ENCODE assay signal across 19 cellular contexts in the genomic region with DNA sequence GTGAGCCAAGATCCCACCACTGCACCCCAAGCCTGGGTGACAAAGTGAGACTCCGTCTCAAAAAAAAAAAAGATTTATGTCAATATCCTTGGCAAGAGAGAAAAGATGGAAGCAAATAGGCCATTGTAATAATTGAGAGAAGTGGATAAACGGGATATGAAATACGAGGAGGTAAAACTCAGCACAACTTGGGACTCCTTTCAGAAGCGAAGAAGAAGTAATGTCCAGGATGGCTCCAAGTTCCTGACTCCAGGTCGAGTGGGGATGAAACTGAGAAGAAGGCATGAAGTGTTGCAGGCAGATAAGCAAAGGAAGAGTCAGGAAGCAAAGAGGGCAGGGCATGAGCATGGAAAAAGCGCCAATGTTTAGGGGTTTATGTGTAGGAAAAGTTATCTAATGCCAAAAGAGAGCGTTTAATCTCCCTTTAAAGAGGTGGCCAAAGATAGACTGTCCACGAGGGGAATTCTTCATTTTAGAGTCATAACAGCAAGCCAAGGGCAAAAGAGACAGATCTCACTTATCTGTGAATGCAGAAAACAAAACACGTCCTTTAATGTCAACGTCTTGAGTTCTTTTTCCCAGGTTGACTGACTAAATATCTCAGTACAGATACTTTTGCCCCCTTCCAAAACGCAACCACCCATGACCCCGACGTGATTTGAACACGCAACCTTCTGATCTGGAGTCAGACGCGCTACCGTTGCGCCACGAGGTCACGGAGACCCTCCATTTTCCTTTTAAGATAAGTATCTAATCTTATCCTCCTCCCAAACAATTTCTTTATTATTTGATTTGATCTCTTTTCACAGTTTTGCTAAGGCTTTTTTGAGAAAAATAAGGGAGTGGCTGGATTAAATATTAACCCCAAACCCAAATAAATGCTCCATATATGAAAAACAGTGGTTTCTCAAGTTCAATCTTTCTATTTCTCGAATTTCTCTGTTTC. TPM values are rescaled to one million over a fixed set of nuclear protein-coding genes. Genes with fewer than 3 reads are reported as not detected.
A peak's percentile ranks its signal among the peaks of the same experiment; 100 is the strongest.
DNase-seq lines count a peak whose midpoint lies in the region; ATAC-seq and TF ChIP-seq lines count a peak whose summit lies in the region.
"Had no signal": no experiment of that assay in that cellular context is flagged by ENCODE, and none has a peak within 500 bp of the region (broad histone marks: within the 10 kb centered on the region; RNA-seq: fewer than 3 reads in every experiment).

No MANE protein-coding gene starts in this region.

- peak overlapping the region; percentile 69 for H3K4me3 ChIP-seq in H7 (ENCODE audit: insufficient read depth, low read depth, low read length)
- H3K4me3 ChIP-seq in psoas muscle = no peak overlapping the region
- H3K4me3 ChIP-seq: gastroesophageal sphincter, right atrium auricular region had no signal

- peaks cover 13% of the 10 kb centered on the region for H3K36me3 Mint-ChIP-seq in CD4-positive, alpha-beta T cell (ENCODE audit: low read depth)
- H3K36me3 Mint-ChIP-seq in activated naive CD8-positive, alpha-beta T cell treated with anti-CD3 and anti-CD28 coated beads, Interleukin-2, amount 50 U/mL, for 24 hours (ENCODE audit: low read depth) = no peaks in the 10 kb centered on the region

- peaks cover 18% of the 10 kb centered on the region for H3K4me1 Mint-ChIP-seq in CD4-positive, alpha-beta T cell (ENCODE audit: low read depth)
- peaks cover 32% of the 10 kb centered on the region for H3K4me1 Mint-ChIP-seq in activated naive CD8-positive, alpha-beta T cell treated with anti-CD3 and anti-CD28 coated beads, Interleukin-2, amount 50 U/mL, for 24 hours

- H3K9me3 Mint-ChIP-seq in CD4-positive, alpha-beta T cell = peaks cover 4% of the 10 kb centered on the region
- no peaks in the 10 kb centered on the region for H3K9me3 Mint-ChIP-seq in activated naive CD8-positive, alpha-beta T cell treated with anti-CD3 and anti-CD28 coated beads, Interleukin-2, amount 50 U/mL, for 24 hours

- no peak for DNase-seq in CD4-positive, alpha-beta T cell
- DNase-seq in H7 (no peak), iris pigment epithelial cell (ENCODE audit: low read depth) (peak; percentile 54), NCI-H2029 (lab: John Stamatoyannopoulos, UW) (no peak), psoas muscle (no peak), middle frontal gyrus (ENCODE audit: extremely low spot score, low spot score) (no peak)
- DNase-seq in activated naive CD8-positive, alpha-beta T cell treated with anti-CD3 and anti-CD28 coated beads, Interleukin-2, amount 50 U/mL, for 24 hours = no peak
- DNase-seq: activated CD8-positive, alpha-beta T cell treated with anti-CD3 and anti-CD28 coated beads, Interleukin-2, amount 10 ng/mL, durations not matched to agents 7 days and 5 days; COR-L47; GDM1; KBM-7; mesenchymal stem cell; NCI-H1092; NCI-H748 treated with DMSO at 0.1 percent for 48 hours; WERI-Rb-1 had no signal

- no peaks in the 10 kb centered on the region for H3K36me3 ChIP-seq in H7 (replicated peaks; ENCODE audit: control insufficient read depth, insufficient read depth, low read length)
- H3K36me3 ChIP-seq in psoas muscle (ENCODE audit: insufficient read depth in 1 of 2, low read depth in 1 of 2) = no peaks in the 10 kb centered on the region
- H3K36me3 ChIP-seq: gastroesophageal sphincter, right atrium auricular region, WERI-Rb-1 had no signal

- peaks cover 27% of the 10 kb centered on the region for H3K27me3 Mint-ChIP-seq in CD4-positive, alpha-beta T cell
- peaks cover 15% of the 10 kb centered on the region for H3K27me3 Mint-ChIP-seq in activated naive CD8-positive, alpha-beta T cell treated with anti-CD3 and anti-CD28 coated beads, Interleukin-2, amount 50 U/mL, for 24 hours

- POLR2A ChIA-PET in CD4-positive, alpha-beta T cell (lab: Charles Lee) = interaction anchor here (0.6 kb wide), 1 partner anchor 137 kb away, joined by 4 read pairs; no protein-coding TSS in a partner anchor

- no peaks in the 10 kb centered on the region for H3K4me1 ChIP-seq in psoas muscle

- H3K4me3 Mint-ChIP-seq in CD4-positive, alpha-beta T cell = no peak overlapping the region
- H3K4me3 Mint-ChIP-seq in activated naive CD8-positive, alpha-beta T cell treated with anti-CD3 and anti-CD28 coated beads, Interleukin-2, amount 50 U/mL, for 24 hours = peak overlapping the region; percentile 31
- H3K4me3 Mint-ChIP-seq: activated CD8-positive, alpha-beta T cell treated with anti-CD3 and anti-CD28 coated beads, Interleukin-2, amount 10 ng/mL, durations not matched to agents 7 days and 5 days had no signal

- no peak for TF ChIP-seq CTCF in CD4-positive, alpha-beta T cell (IDR thresholded peaks at IDR 0.05)
- no peak for TF ChIP-seq CTCF in psoas muscle (IDR thresholded peaks at IDR 0.05)

- peak overlapping the region; percentile 27 for H3K27ac Mint-ChIP-seq in CD4-positive, alpha-beta T cell
- peak overlapping the region; percentile 77 for H3K27ac Mint-ChIP-seq in activated naive CD8-positive, alpha-beta T cell treated with anti-CD3 and anti-CD28 coated beads, Interleukin-2, amount 50 U/mL, for 24 hours
- H3K27ac Mint-ChIP-seq: activated CD8-positive, alpha-beta T cell treated with anti-CD3 and anti-CD28 coated beads, Interleukin-2, amount 10 ng/mL, durations not matched to agents 7 days and 5 days had no signal

- intact Hi-C loops in CD4-positive, alpha-beta T cell (cut with DNase I, micrococcal nuclease) = loop anchor here in 1 of 2 experiments (10.0 kb wide), 1 partner anchor 816 kb away; a partner anchor contains a TSS
- intact Hi-C loops in psoas muscle (cut with DNase I) = loop anchor here in 1 of 2 donors (10.0 kb wide), 1 partner anchor 216 kb away; the partner anchor contains the start of gene HMGN4

- WGBS in psoas muscle, 3 donors = 65 to 70% (median 66%) methylated on average over 21 of the region's 21 CpGs

- H3K27ac ChIP-seq in CD4-positive, alpha-beta T cell (ENCODE audit: low read depth, low read length) = no peak overlapping the region
- H3K27ac ChIP-seq in psoas muscle = no peak overlapping the region
- H3K27ac ChIP-seq: epithelial cell of prostate, gastroesophageal sphincter, right atrium auricular region, WERI-Rb-1 had no signal

- CTCF ChIA-PET in CD4-positive, alpha-beta T cell (lab: Charles Lee) = no interaction called here

- H3K9me3 ChIP-seq in CD4-positive, alpha-beta T cell (ENCODE audit: control insufficient read depth, low read length) = no peaks in the 10 kb centered on the region
- H3K9me3 ChIP-seq in psoas muscle = no peaks in the 10 kb centered on the region
- H3K9me3 ChIP-seq: gastroesophageal sphincter, right atrium auricular region had no signal

- no peak for ATAC-seq in CD4-positive, alpha-beta T cell (ENCODE audit: poor library complexity)
- no peak for ATAC-seq in activated naive CD8-positive, alpha-beta T cell treated with anti-CD3 and anti-CD28 coated beads, Interleukin-2, amount 50 U/mL, for 24 hours
- ATAC-seq in HG02870 (IDR thresholded peaks at IDR 0.05; ENCODE audit: unreplicated experiment) = no peak
- no peak for ATAC-seq in psoas muscle
- ATAC-seq: activated CD8-positive, alpha-beta T cell treated with anti-CD3 and anti-CD28 coated beads, Interleukin-2, amount 10 ng/mL, durations not matched to agents 7 days and 5 days; gastroesophageal sphincter had no signal

- no peaks in the 10 kb centered on the region for H3K27me3 ChIP-seq in CD4-positive, alpha-beta T cell (ENCODE audit: control insufficient read depth, insufficient read depth, low read length)
- H3K27me3 ChIP-seq in H7 (ENCODE audit: control insufficient read depth, insufficient read depth, low read length) = no peaks in the 10 kb centered on the region
- peaks cover 0 to 11% (median 2%) of the 10 kb centered on the region in 3 donors for H3K27me3 ChIP-seq in psoas muscle (ENCODE audit: insufficient read depth in 3 of 3, low read length in 2 of 3)

RNA-seq across cellular contexts. Expression of gene BTN3A2, which starts 46.3 kb away (rescaled TPM):
- 10 to 100 TPM; 40.6 to 45.5 TPM for total RNA-seq in CD4-positive, alpha-beta T cell
- 1.4 and 1.6 TPM in 2 replicates for total RNA-seq in H7 (2014; rRNA removed; shearing (Covaris generic))
- total RNA-seq in psoas muscle = 10 to 100 TPM in 1 of 4 donors, 1 to 10 TPM in 3; 3.2 to 11.4 (median 6.3) TPM
- 1 to 10 TPM; 5.3 to 9.6 (median 7.1) TPM for polyA plus RNA-seq in psoas muscle
